In the genomic region with DNA sequence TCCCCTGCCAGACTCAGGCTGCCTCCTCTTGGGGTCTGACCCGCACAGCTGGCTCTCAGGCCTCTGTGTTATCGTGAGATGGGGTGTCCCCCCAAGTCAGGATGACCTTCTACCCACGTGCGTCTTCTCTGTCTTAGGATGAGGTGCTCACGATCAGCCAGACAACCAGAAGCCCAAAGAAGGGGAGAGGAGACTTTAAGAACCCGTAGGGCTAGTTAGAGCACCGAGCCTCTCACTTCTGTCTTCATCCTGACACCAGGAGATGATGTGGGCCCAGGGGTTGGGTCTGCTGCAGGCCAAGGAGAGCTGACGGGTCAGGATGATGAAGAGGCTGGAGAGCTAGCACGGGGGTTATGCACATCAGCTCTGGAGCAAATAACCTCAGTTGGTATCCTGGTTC, we compare ENCODE assay signal across 18 cellular contexts. TPM values are rescaled to one million over a fixed set of nuclear protein-coding genes. Genes with fewer than 3 reads are reported as not detected.
A peak's percentile ranks its signal among the peaks of the same experiment; 100 is the strongest.
DNase-seq lines count a peak whose midpoint lies in the region; ATAC-seq and TF ChIP-seq lines count a peak whose summit lies in the region.
"Had no signal": no experiment of that assay in that cellular context is flagged by ENCODE, and none has a peak within 500 bp of the region (broad histone marks: within the 10 kb centered on the region; RNA-seq: fewer than 3 reads in every experiment).

No MANE protein-coding gene starts in this region.

- no peaks in the 10 kb centered on the region for H4K20me1 ChIP-seq in H9 (ENCODE audit: control insufficient read depth, insufficient read depth, insufficient read length)

- WGBS in H9 (ENCODE audit: extremely low coverage, insufficient read length, low lambda C conversion rate) = no CpG with 5 or more reads among the region's 9 CpGs

- H3K79me1 ChIP-seq in H9 (ENCODE audit: insufficient read depth, low read depth, low read length, poor library complexity, severe bottlenecking) = no peaks in the 10 kb centered on the region

- H3K4me2 ChIP-seq in H9 (ENCODE audit: insufficient read depth, insufficient read length, low read length) = no peak overlapping the region
- H3K4me2 ChIP-seq: GM23338, KMS-11 had no signal

- intact Hi-C loops in activated CD4-positive, alpha-beta memory T cell treated with anti-CD3 and anti-CD28 coated beads for 36 hours (cut with micrococcal nuclease) = no loop called here

- no peaks in the 10 kb centered on the region for H3K27me3 Mint-ChIP-seq in activated CD4-positive, alpha-beta memory T cell treated with anti-CD3 and anti-CD28 coated beads, Interleukin-2, amount 10 ng/mL, durations not matched to agents 7 days and 5 days
- no peaks in the 10 kb centered on the region for H3K27me3 Mint-ChIP-seq in activated CD4-positive, alpha-beta memory T cell treated with anti-CD3 and anti-CD28 coated beads for 36 hours
- no peaks in the 10 kb centered on the region for H3K27me3 Mint-ChIP-seq in H9 (ENCODE audit: low read depth)

- no peak overlapping the region for H3T11ph ChIP-seq in H9 (ENCODE audit: low read length)

- peak overlapping the region; percentile 15 for H3K27ac Mint-ChIP-seq in activated CD4-positive, alpha-beta memory T cell treated with anti-CD3 and anti-CD28 coated beads, Interleukin-2, amount 10 ng/mL, durations not matched to agents 7 days and 5 days
- no peak overlapping the region for H3K27ac Mint-ChIP-seq in activated CD4-positive, alpha-beta memory T cell treated with anti-CD3 and anti-CD28 coated beads for 36 hours
- peak overlapping the region in 2 of 3 experiments; percentile 32 to 84; a peak in 2 of 7 replicates for H3K27ac Mint-ChIP-seq in H9
- peak overlapping the region; percentile 60 for H3K27ac Mint-ChIP-seq in stimulated activated effector memory CD8-positive, alpha-beta T cell treated with anti-CD3 and anti-CD28 coated beads, Interleukin-12 subunit alpha, Interleukin-12 subunit beta, amount 100 ng/mL, for 72 hours
- H3K27ac Mint-ChIP-seq: GM23338 had no signal

- peaks cover 40% of the 10 kb centered on the region for H3K36me3 Mint-ChIP-seq in activated CD4-positive, alpha-beta memory T cell treated with anti-CD3 and anti-CD28 coated beads, Interleukin-2, amount 10 ng/mL, durations not matched to agents 7 days and 5 days (ENCODE audit: low read depth)
- peaks cover 6% of the 10 kb centered on the region for H3K36me3 Mint-ChIP-seq in activated CD4-positive, alpha-beta memory T cell treated with anti-CD3 and anti-CD28 coated beads for 36 hours
- H3K36me3 Mint-ChIP-seq in H9 (ENCODE audit: insufficient read depth in 1 of 3, low read depth in 3 of 3) = peaks cover 4 to 12% (median 7%) of the 10 kb centered on the region in 3 experiments; a peak in 5 of 7 replicates
- peaks cover 42% of the 10 kb centered on the region for H3K36me3 Mint-ChIP-seq in stimulated activated effector memory CD8-positive, alpha-beta T cell treated with anti-CD3 and anti-CD28 coated beads, Interleukin-12 subunit alpha, Interleukin-12 subunit beta, amount 100 ng/mL, for 72 hours

- H3K27ac ChIP-seq in H9 (ENCODE audit: insufficient read length, low read depth, low read length) = no peak overlapping the region
- no peak overlapping the region for H3K27ac ChIP-seq in coronary artery
- H3K27ac ChIP-seq: KMS-11 had no signal

- no peak overlapping the region for H3K14ac ChIP-seq in H9 (ENCODE audit: insufficient read depth, low read length)

- no peaks in the 10 kb centered on the region for H3K23me2 ChIP-seq in H9 (ENCODE audit: insufficient read length, low read depth, low read length, poor library complexity, severe bottlenecking)

- peaks cover 10% of the 10 kb centered on the region for H3K4me1 Mint-ChIP-seq in activated CD4-positive, alpha-beta memory T cell treated with anti-CD3 and anti-CD28 coated beads, Interleukin-2, amount 10 ng/mL, durations not matched to agents 7 days and 5 days
- H3K4me1 Mint-ChIP-seq in activated CD4-positive, alpha-beta memory T cell treated with anti-CD3 and anti-CD28 coated beads for 36 hours (ENCODE audit: low read depth) = peaks cover 4% of the 10 kb centered on the region
- peaks cover 14 to 22% of the 10 kb centered on the region in 2 experiments for H3K4me1 Mint-ChIP-seq in H9
- peaks cover 7% of the 10 kb centered on the region for H3K4me1 Mint-ChIP-seq in stimulated activated effector memory CD8-positive, alpha-beta T cell treated with anti-CD3 and anti-CD28 coated beads, Interleukin-12 subunit alpha, Interleukin-12 subunit beta, amount 100 ng/mL, for 72 hours

- H3K9me3 Mint-ChIP-seq in activated CD4-positive, alpha-beta memory T cell treated with anti-CD3 and anti-CD28 coated beads, Interleukin-2, amount 10 ng/mL, durations not matched to agents 7 days and 5 days = no peaks in the 10 kb centered on the region
- H3K9me3 Mint-ChIP-seq in activated CD4-positive, alpha-beta memory T cell treated with anti-CD3 and anti-CD28 coated beads for 36 hours = no peaks in the 10 kb centered on the region
- no peaks in the 10 kb centered on the region for H3K9me3 Mint-ChIP-seq in H9
- no peaks in the 10 kb centered on the region for H3K9me3 Mint-ChIP-seq in stimulated activated effector memory CD8-positive, alpha-beta T cell treated with anti-CD3 and anti-CD28 coated beads, Interleukin-12 subunit alpha, Interleukin-12 subunit beta, amount 100 ng/mL, for 72 hours
- H3K9me3 Mint-ChIP-seq: GM23338 had no signal

- CTCF ChIA-PET in activated CD4-positive, alpha-beta memory T cell treated with anti-CD3 and anti-CD28 coated beads, Interleukin-2, amount 10 ng/mL, durations not matched to agents 7 days and 5 days (lab: Charles Lee) = interaction anchor here (0.9 to 2.3 kb wide), 5 partner anchors 16 to 167 kb away, joined by 3 to 18 read pairs (median 5); no protein-coding TSS in a partner anchor
- CTCF ChIA-PET in activated CD4-positive, alpha-beta memory T cell treated with anti-CD3 and anti-CD28 coated beads for 36 hours (lab: Charles Lee) = interaction anchor here (1.1 to 6.6 kb wide), 3 partner anchors 19 to 163 kb away, joined by 3 to 86 read pairs (median 5); no protein-coding TSS in a partner anchor

- no peak overlapping the region for H3K4me3 Mint-ChIP-seq in activated CD4-positive, alpha-beta memory T cell treated with anti-CD3 and anti-CD28 coated beads, Interleukin-2, amount 10 ng/mL, durations not matched to agents 7 days and 5 days
- H3K4me3 Mint-ChIP-seq in activated CD4-positive, alpha-beta memory T cell treated with anti-CD3 and anti-CD28 coated beads for 36 hours = no peak overlapping the region
- no peak overlapping the region; a peak in 1 of 5 replicates for H3K4me3 Mint-ChIP-seq in H9
- H3K4me3 Mint-ChIP-seq in stimulated activated effector memory CD8-positive, alpha-beta T cell treated with anti-CD3 and anti-CD28 coated beads, Interleukin-12 subunit alpha, Interleukin-12 subunit beta, amount 100 ng/mL, for 72 hours = no peak overlapping the region
- H3K4me3 Mint-ChIP-seq: GM23338 had no signal

- no peaks in the 10 kb centered on the region for H3K79me2 ChIP-seq in H9 (ENCODE audit: insufficient read depth, low read length)

- H3K4me3 ChIP-seq in coronary artery = no peak overlapping the region
- H3K4me3 ChIP-seq: BLaER1 treated with 17β-estradiol and CSF1 and Interleukin-3, amounts not matched to agents 10 nM and 100 nM; GM23338 had no signal

- no peak overlapping the region for H2BK120ac ChIP-seq in H9 (ENCODE audit: low read depth, low read length, poor library complexity, severe bottlenecking)

- no peak overlapping the region for H2BK12ac ChIP-seq in H9 (ENCODE audit: insufficient read length, low read depth, low read length)

- no peak overlapping the region for H3K9ac ChIP-seq in H9 (ENCODE audit: extremely low read depth, insufficient read length, low read length)
- H3K9ac ChIP-seq: KMS-11 had no signal

- H3K18ac ChIP-seq in H9 (ENCODE audit: insufficient read length, low read depth, low read length) = no peak overlapping the region

- no peaks in the 10 kb centered on the region for H3K27me3 ChIP-seq in H9 (ENCODE audit: insufficient read depth, low read length)
- H3K27me3 ChIP-seq: BLaER1 treated with 17β-estradiol and CSF1 and Interleukin-3, amounts not matched to agents 10 nM and 100 nM had no signal

- POLR2A ChIA-PET in activated CD4-positive, alpha-beta memory T cell treated with anti-CD3 and anti-CD28 coated beads, Interleukin-2, amount 10 ng/mL, durations not matched to agents 7 days and 5 days (lab: Charles Lee) = interaction anchor here (0.8 to 1.6 kb wide), 4 partner anchors 62 to 162 kb away, joined by 3 to 8 read pairs (median 4); a partner anchor contains a TSS
- POLR2A ChIA-PET in activated CD4-positive, alpha-beta memory T cell treated with anti-CD3 and anti-CD28 coated beads for 36 hours (lab: Charles Lee) = no interaction called here

- no peak overlapping the region for H3K56ac ChIP-seq in H9 (ENCODE audit: insufficient read length, low read depth, low read length)

- no peak overlapping the region for H4K5ac ChIP-seq in H9 (ENCODE audit: insufficient read length, low read depth, low read length)

- ATAC-seq in stimulated activated effector memory CD8-positive, alpha-beta T cell treated with anti-CD3 and anti-CD28 coated beads, Interleukin-12 subunit alpha, Interleukin-12 subunit beta, amount 100 ng/mL, for 72 hours = no peak
- ATAC-seq in HG02840 (IDR thresholded peaks at IDR 0.05; ENCODE audit: low FRiP score, unreplicated experiment) = no peak
- ATAC-seq in GM21825 (IDR thresholded peaks at IDR 0.05; ENCODE audit: unreplicated experiment) = no peak
- ATAC-seq: GM23338, HepG2 had no signal

- no peak overlapping the region for H2BK5ac ChIP-seq in H9 (ENCODE audit: insufficient read length, low read length)

- no peak overlapping the region for H2AFZ ChIP-seq in H9 (ENCODE audit: low read length)
- H2AFZ ChIP-seq: GM23338 had no signal

- no peaks in the 10 kb centered on the region for H3K9me3 ChIP-seq in H9 (ENCODE audit: control insufficient read depth, low read depth, low read length)
- H3K9me3 ChIP-seq: BLaER1 treated with 17β-estradiol and CSF1 and Interleukin-3, amounts not matched to agents 10 nM and 100 nM had no signal

- no peak overlapping the region for H2BK15ac ChIP-seq in H9 (ENCODE audit: low read depth, low read length)

- no peak overlapping the region for H2BK20ac ChIP-seq in H9 (ENCODE audit: low read depth, low read length, poor library complexity, severe bottlenecking)

- no peaks in the 10 kb centered on the region; the same call in 1 of the 2 replicates for H3K4me1 ChIP-seq in H9 (ENCODE audit: insufficient read depth, low read length)

- H3K23ac ChIP-seq in H9 (ENCODE audit: insufficient read length, low read depth, low read length) = no peak overlapping the region

- H4K8ac ChIP-seq in H9 (replicated peaks; ENCODE audit: insufficient read length, low read depth, low read length) = no peak overlapping the region

- H4K91ac ChIP-seq in H9 (ENCODE audit: insufficient read length, low read depth, low read length) = no peak overlapping the region

- no peak overlapping the region for H3K4ac ChIP-seq in H9 (ENCODE audit: low read depth, low read length)

- no peak for DNase-seq in activated CD4-positive, alpha-beta memory T cell treated with anti-CD3 and anti-CD28 coated beads, Interleukin-2, amount 10 ng/mL, durations not matched to agents 7 days and 5 days
- no peak for DNase-seq in activated CD4-positive, alpha-beta memory T cell treated with anti-CD3 and anti-CD28 coated beads for 36 hours
- DNase-seq in H9 (no peak), coronary artery (ENCODE audit: low spot score) (peak; percentile 56), NOMO-1 treated with DMSO at 0.1 percent for 48 hours (lab: John Stamatoyannopoulos, UW; ENCODE audit: unreplicated experiment) (no peak)
- DNase-seq in stimulated activated effector memory CD8-positive, alpha-beta T cell treated with anti-CD3 and anti-CD28 coated beads, Interleukin-12 subunit alpha, Interleukin-12 subunit beta, amount 100 ng/mL, for 72 hours (ENCODE audit: low spot score in 2 of 2) = no peak
- DNase-seq: DND-41, NCI-H1436, NCI-H2029, NCI-H2171 treated with DMSO at 0.1 percent for 48 hours, NCI-H748 treated with DMSO at 0.1 percent for 48 hours had no signal

- no peak overlapping the region for H2AK5ac ChIP-seq in H9 (ENCODE audit: insufficient read length, low read length)

- no peak for TF ChIP-seq CTCF in H9 (conservative IDR thresholded peaks at IDR 0.05)
- TF ChIP-seq CTCF in coronary artery (IDR thresholded peaks at IDR 0.05) = no peak

RNA-seq across cellular contexts. Expression of a gene that starts 21.0 kb away (rescaled TPM):
- total RNA-seq in activated CD4-positive, alpha-beta memory T cell treated with anti-CD3 and anti-CD28 coated beads, Interleukin-2, amount 10 ng/mL, durations not matched to agents 7 days and 5 days = 100 to 1,000 TPM; 167 to 177 TPM
- total RNA-seq in activated CD4-positive, alpha-beta memory T cell treated with anti-CD3 and anti-CD28 coated beads for 36 hours = 10 to 100 TPM; 24.1 to 25.6 TPM
- 72.8 and 78.8 TPM in 2 replicates for total RNA-seq in H9 (2021)

RNA-seq across cellular contexts. Expression of a gene that starts 29.4 kb away (rescaled TPM):
- total RNA-seq in activated CD4-positive, alpha-beta memory T cell treated with anti-CD3 and anti-CD28 coated beads, Interleukin-2, amount 10 ng/mL, durations not matched to agents 7 days and 5 days = 1 to 10 TPM in 1 of 2 experiments, under 1 TPM in 1; 0.43 to 1.5 TPM
- total RNA-seq in activated CD4-positive, alpha-beta memory T cell treated with anti-CD3 and anti-CD28 coated beads for 36 hours = 1 to 10 TPM in 1 of 2 experiments, under 1 TPM in 1; 0.65 to 1.4 TPM
- total RNA-seq in H9 (2021) = 0.61 TPM in 2 replicates
- total RNA-seq: GM23338, M059J had no signal

RNA-seq across cellular contexts. Expression of a gene that starts 34.6 kb away (rescaled TPM):
- total RNA-seq in activated CD4-positive, alpha-beta memory T cell treated with anti-CD3 and anti-CD28 coated beads, Interleukin-2, amount 10 ng/mL, durations not matched to agents 7 days and 5 days = 10 to 100 TPM; 19.2 to 19.4 TPM
- 10 to 100 TPM; 11.1 to 15.0 TPM for total RNA-seq in activated CD4-positive, alpha-beta memory T cell treated with anti-CD3 and anti-CD28 coated beads for 36 hours
- total RNA-seq in H9 (2021) = 7.4 and 7.6 TPM in 2 replicates

RNA-seq across cellular contexts. Expression of a gene that starts 34.8 kb away (rescaled TPM):
- total RNA-seq in activated CD4-positive, alpha-beta memory T cell treated with anti-CD3 and anti-CD28 coated beads, Interleukin-2, amount 10 ng/mL, durations not matched to agents 7 days and 5 days = 10 to 100 TPM; 30.1 to 31.1 TPM
- total RNA-seq in activated CD4-positive, alpha-beta memory T cell treated with anti-CD3 and anti-CD28 coated beads for 36 hours = 10 to 100 TPM; 22.6 to 22.8 TPM
- 14.7 and 16.7 TPM in 2 replicates for total RNA-seq in H9 (2021)
